Comparison of ENCODE assay signal across 9 cellular contexts in the genomic region with DNA sequence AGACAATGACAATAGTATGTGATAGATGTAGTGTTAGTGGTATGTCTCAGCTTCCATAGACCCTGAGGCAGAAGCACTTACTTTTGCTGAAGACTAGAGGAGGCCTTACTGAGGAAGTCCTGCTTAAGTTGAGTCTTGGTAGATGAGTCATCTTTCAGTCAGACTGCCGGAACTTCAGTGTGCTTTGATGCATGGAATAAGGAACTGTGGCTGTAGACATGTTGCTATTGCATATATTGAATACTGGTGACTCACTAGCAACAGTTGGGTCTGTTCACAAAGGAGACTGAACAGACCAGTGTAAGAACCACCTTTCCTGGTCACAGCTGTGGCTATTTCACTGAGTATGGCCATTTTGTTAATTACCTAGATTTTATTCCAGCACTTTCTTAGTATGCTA.
DNase-seq lines count a peak whose midpoint lies in the region; ATAC-seq and TF ChIP-seq lines count a peak whose summit lies in the region.
"Had no signal": no experiment of that assay in that cellular context is flagged by ENCODE, and none has a peak within 500 bp of the region (broad histone marks: within the 10 kb centered on the region; RNA-seq: fewer than 3 reads in every experiment).

No MANE protein-coding gene starts in this region.

- H3K36me3 ChIP-seq in GM23248 (ENCODE audit: low read depth) = no peaks in the 10 kb centered on the region
- H3K36me3 ChIP-seq: SJSA1 had no signal

- no peaks in the 10 kb centered on the region for H3K79me2 ChIP-seq in GM23248 (ENCODE audit: insufficient read depth)

- no peak overlapping the region for H3K4me2 ChIP-seq in GM23248 (ENCODE audit: unreplicated experiment)

- DNase-seq in RKO (ENCODE audit: low spot score) (peak; percentile 96), renal cortical epithelial cell (ENCODE audit: low read depth) (peak; percentile 100), SHP77 treated with DMSO at 0.1 percent for 48 hours (lab: John Stamatoyannopoulos, UW) (no peak), pons (ENCODE audit: low spot score) (no peak), GM23248 (no peak), foreskin fibroblast (no peak)

- no peaks in the 10 kb centered on the region for H3K9me3 ChIP-seq in GM23248 (ENCODE audit: low read depth)
- H3K9me3 ChIP-seq: SJSA1 had no signal

- H3K4me3 ChIP-seq in GM23248 (no peak overlapping the region), foreskin fibroblast (ENCODE audit: low read depth in 1 of 2, low read length in 2 of 2) (no peak overlapping the region)
- H3K4me3 ChIP-seq: SJSA1 had no signal

- no peak overlapping the region for H3K27ac ChIP-seq in GM23248
- H3K27ac ChIP-seq: SJSA1 had no signal

- in situ Hi-C loops in GM23248 (cut with MboI) = no loop called here

- H3K27me3 ChIP-seq in GM23248 (replicated peaks; ENCODE audit: insufficient read depth) = no peaks in the 10 kb centered on the region
- H3K27me3 ChIP-seq: SJSA1 had no signal

- WGBS in GM23248 (ENCODE audit: low coverage in 1 of 2, low lambda C conversion rate in 2 of 2, missing lambda C conversion rate in 2 of 2), 2 experiments = 17 to 22% methylated on average over 1 of the region's 1 CpG

- no peak for TF ChIP-seq CTCF in foreskin fibroblast (IDR thresholded peaks at IDR 0.05; ENCODE audit: low read depth, low read length)

- H2AFZ ChIP-seq in GM23248 = no peak overlapping the region

- H3F3A ChIP-seq in GM23248 (ENCODE audit: insufficient read depth) = no peaks in the 10 kb centered on the region

- ATAC-seq in GM19452 (IDR thresholded peaks at IDR 0.05; ENCODE audit: unreplicated experiment) (peak; percentile 100), HG03108 (IDR thresholded peaks at IDR 0.05; ENCODE audit: unreplicated experiment) (peak; percentile 99)

- H3K9me2 ChIP-seq in GM23248 (ENCODE audit: insufficient read depth) = no peaks in the 10 kb centered on the region

- H4K20me1 ChIP-seq in GM23248 (ENCODE audit: insufficient read depth) = no peaks in the 10 kb centered on the region

- H3K9ac ChIP-seq in GM23248 = no peak overlapping the region

- H3K4me1 ChIP-seq in GM23248 (ENCODE audit: insufficient read depth) = no peaks in the 10 kb centered on the region
- H3K4me1 ChIP-seq: SJSA1 had no signal

Comparison
In these comparisons a context has a peak if more than half of its experiments do, and no peak if none do; other contexts are left out.
1. DNase-seq: peak in RKO (single experiment) and renal cortical epithelial cell (single experiment); none in SHP77 treated with DMSO at 0.1 percent for 48 hours (single experiment), pons (single experiment), GM23248 (single experiment) and foreskin fibroblast (0 of 2).